Comparison of ENCODE assay signal across 8 cellular contexts in the genomic region with DNA sequence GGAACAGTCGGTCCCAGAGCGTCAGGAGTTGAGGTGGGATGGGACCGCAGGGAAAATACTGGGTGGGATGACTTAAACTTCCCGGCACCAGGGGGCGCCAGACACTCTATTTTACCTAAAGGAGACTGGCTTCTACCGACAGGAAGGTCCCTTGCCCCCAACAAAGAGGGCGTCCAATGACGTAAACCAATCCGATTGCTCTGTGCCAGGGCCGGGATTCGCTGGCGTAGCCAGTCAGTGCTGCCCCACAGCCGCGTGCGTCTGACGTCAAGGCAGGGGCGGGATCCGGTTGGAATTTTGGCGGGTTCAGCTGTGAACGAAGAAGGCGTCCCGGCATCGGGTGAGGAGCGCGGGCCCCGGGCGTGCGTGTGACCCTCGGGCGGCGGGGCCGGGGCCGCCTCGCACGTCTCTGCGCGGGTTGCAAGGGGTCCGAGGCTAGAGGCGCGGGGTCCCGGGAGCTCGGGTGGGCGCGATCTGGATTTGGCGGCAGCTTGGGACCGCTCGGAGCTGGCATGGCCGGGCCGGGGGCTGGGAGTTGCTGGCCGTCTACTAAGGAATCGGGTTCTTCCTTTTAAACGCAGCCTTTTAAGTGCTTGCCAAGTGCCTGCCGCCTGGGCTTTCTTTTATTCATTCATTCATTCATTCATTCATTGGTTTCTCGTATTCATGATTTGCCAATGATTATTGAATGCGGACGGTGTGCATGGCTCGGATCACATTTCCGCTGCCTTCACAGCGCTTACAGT. TPM values are rescaled to one million over a fixed set of nuclear protein-coding genes. Genes with fewer than 3 reads are reported as not detected.
DNase-seq lines count a peak whose midpoint lies in the region; ATAC-seq and TF ChIP-seq lines count a peak whose summit lies in the region.

A gene (plus strand): TSS at position 292 of the 746 bp plus-strand sequence. CDS start 2,645 bp downstream, outside the sequence.

- H3K4me3 ChIP-seq in tibial artery = peak within 1 kb of the TSS; percentile 37 to 48

- peaks cover 4 to 15% (median 8%) of the 10 kb centered on the region in 4 donors for H3K4me1 ChIP-seq in tibial artery

- no peak within 1 kb of the TSS for H3K27ac ChIP-seq in tibial artery

- no peaks in the 10 kb centered on the region for H3K27me3 ChIP-seq in tibial artery

- ATAC-seq in HG02610 (IDR thresholded peaks at IDR 0.05; ENCODE audit: unreplicated experiment) (peak; percentile 99), SK-N-SH treated with all-trans-retinoic acid at 6 μM for 48 hours (peak; percentile 100)

- no peaks in the 10 kb centered on the region for H3K9me3 Mint-ChIP-seq in activated naive CD4-positive, alpha-beta T cell treated with anti-CD3 and anti-CD28 coated beads, Interleukin-2, amount 50 U/mL, for 24 hours
- no peaks in the 10 kb centered on the region for H3K9me3 Mint-ChIP-seq in glutamatergic neuron (ENCODE audit: unreplicated experiment)
- no peaks in the 10 kb centered on the region for H3K9me3 Mint-ChIP-seq in osteocyte (ENCODE audit: unreplicated experiment)

- H3K4me1 Mint-ChIP-seq in activated naive CD4-positive, alpha-beta T cell treated with anti-CD3 and anti-CD28 coated beads, Interleukin-2, amount 50 U/mL, for 24 hours = peaks cover 19% of the 10 kb centered on the region
- H3K4me1 Mint-ChIP-seq in glutamatergic neuron (ENCODE audit: low read depth, unreplicated experiment) (peaks cover 7% of the 10 kb centered on the region), osteocyte (ENCODE audit: unreplicated experiment) (peaks cover 16% of the 10 kb centered on the region)

- peak; percentile 93 for TF ChIP-seq CTCF in glutamatergic neuron (IDR thresholded peaks at IDR 0.05; ENCODE audit: partially characterized antibody, unreplicated experiment)
- TF ChIP-seq CTCF in osteocyte (IDR thresholded peaks at IDR 0.05) = peak; percentile 95
- peak; percentile 70 to 94 for TF ChIP-seq CTCF in tibial artery (IDR thresholded peaks at IDR 0.05)

- H3K36me3 Mint-ChIP-seq in activated naive CD4-positive, alpha-beta T cell treated with anti-CD3 and anti-CD28 coated beads, Interleukin-2, amount 50 U/mL, for 24 hours = no peaks in the 10 kb centered on the region
- H3K36me3 Mint-ChIP-seq in glutamatergic neuron (ENCODE audit: unreplicated experiment) (no peaks in the 10 kb centered on the region), osteocyte (ENCODE audit: unreplicated experiment) (no peaks in the 10 kb centered on the region)

- no peaks in the 10 kb centered on the region for H3K9me3 ChIP-seq in tibial artery

- H3K4me3 Mint-ChIP-seq in activated naive CD4-positive, alpha-beta T cell treated with anti-CD3 and anti-CD28 coated beads, Interleukin-2, amount 50 U/mL, for 24 hours = peak within 1 kb of the TSS; percentile 87
- H3K4me3 Mint-ChIP-seq in glutamatergic neuron (ENCODE audit: unreplicated experiment) = peak within 1 kb of the TSS; percentile 90
- peak within 1 kb of the TSS; percentile 82 for H3K4me3 Mint-ChIP-seq in osteocyte (ENCODE audit: unreplicated experiment)

- TF ChIP-seq POLR2A in GM10847 (IDR thresholded peaks at IDR 0.05; ENCODE audit: extremely low read depth, insufficient read length) = peak; percentile 46

- H3K36me3 ChIP-seq in tibial artery = no peaks in the 10 kb centered on the region

- no peaks in the 10 kb centered on the region for H3K27me3 Mint-ChIP-seq in activated naive CD4-positive, alpha-beta T cell treated with anti-CD3 and anti-CD28 coated beads, Interleukin-2, amount 50 U/mL, for 24 hours
- H3K27me3 Mint-ChIP-seq in glutamatergic neuron (ENCODE audit: unreplicated experiment) (peaks cover 2% of the 10 kb centered on the region), osteocyte (ENCODE audit: unreplicated experiment) (no peaks in the 10 kb centered on the region)

- H3K27ac Mint-ChIP-seq in activated naive CD4-positive, alpha-beta T cell treated with anti-CD3 and anti-CD28 coated beads, Interleukin-2, amount 50 U/mL, for 24 hours = peak within 1 kb of the TSS; percentile 85
- H3K27ac Mint-ChIP-seq in glutamatergic neuron (ENCODE audit: unreplicated experiment) = peak within 1 kb of the TSS; percentile 72
- peak within 1 kb of the TSS; percentile 72 for H3K27ac Mint-ChIP-seq in osteocyte (ENCODE audit: unreplicated experiment)

- intact Hi-C loops in tibial artery (cut with DNase I; ENCODE audit: low total_unique reads) = loop anchor here (5.0 kb wide), 1 partner anchor 141 kb away; a partner anchor contains a TSS

- peak; percentile 97 for DNase-seq in NCI-H1092 (lab: John Stamatoyannopoulos, UW)
- peak; percentile 97 for DNase-seq in glutamatergic neuron
- DNase-seq in osteocyte (ENCODE audit: extremely low spot score, unreplicated experiment) = peak; percentile 99
- DNase-seq in tibial artery = peak; percentile 98 to 99

TF ChIP-seq in SK-N-SH treated with all-trans-retinoic acid at 6 μM for 48 hours, 23 proteins besides CTCF, POLR2A, EP300 and RAD21:
- TF ChIP-seq SNAI2 (CRISPR knock-in tag; IDR thresholded peaks at IDR 0.05) (no peak), CSDC2 (CRISPR knock-in tag; IDR thresholded peaks at IDR 0.05) (no peak), ZNF8 (CRISPR knock-in tag; IDR thresholded peaks at IDR 0.05) (no peak), ZNF70 (CRISPR knock-in tag; IDR thresholded peaks at IDR 0.05) (no peak)
- TF ChIP-seq, protein P1, sequence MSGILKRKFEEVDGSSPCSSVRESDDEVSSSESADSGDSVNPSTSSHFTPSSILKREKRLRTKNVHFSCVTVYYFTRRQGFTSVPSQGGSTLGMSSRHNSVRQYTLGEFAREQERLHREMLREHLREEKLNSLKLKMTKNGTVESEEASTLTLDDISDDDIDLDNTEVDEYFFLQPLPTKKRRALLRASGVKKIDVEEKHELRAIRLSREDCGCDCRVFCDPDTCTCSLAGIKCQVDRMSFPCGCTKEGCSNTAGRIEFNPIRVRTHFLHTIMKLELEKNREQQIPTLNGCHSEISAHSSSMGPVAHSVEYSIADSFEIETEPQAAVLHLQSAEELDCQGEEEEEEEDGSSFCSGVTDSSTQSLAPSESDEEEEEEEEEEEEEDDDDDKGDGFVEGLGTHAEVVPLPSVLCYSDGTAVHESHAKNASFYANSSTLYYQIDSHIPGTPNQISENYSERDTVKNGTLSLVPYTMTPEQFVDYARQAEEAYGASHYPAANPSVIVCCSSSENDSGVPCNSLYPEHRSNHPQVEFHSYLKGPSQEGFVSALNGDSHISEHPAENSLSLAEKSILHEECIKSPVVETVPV (CRISPR knock-in tag; IDR thresholded peaks at IDR 0.05) = no peak
- TF ChIP-seq, protein P2, sequence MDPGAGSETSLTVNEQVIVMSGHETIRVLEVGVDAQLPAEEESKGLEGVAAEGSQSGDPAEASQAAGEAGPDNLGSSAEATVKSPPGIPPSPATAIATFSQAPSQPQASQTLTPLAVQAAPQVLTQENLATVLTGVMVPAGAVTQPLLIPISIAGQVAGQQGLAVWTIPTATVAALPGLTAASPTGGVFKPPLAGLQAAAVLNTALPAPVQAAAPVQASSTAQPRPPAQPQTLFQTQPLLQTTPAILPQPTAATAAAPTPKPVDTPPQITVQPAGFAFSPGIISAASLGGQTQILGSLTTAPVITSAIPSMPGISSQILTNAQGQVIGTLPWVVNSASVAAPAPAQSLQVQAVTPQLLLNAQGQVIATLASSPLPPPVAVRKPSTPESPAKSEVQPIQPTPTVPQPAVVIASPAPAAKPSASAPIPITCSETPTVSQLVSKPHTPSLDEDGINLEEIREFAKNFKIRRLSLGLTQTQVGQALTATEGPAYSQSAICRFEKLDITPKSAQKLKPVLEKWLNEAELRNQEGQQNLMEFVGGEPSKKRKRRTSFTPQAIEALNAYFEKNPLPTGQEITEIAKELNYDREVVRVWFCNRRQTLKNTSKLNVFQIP (CRISPR knock-in tag; IDR thresholded peaks at IDR 0.05; ENCODE audit: borderline replicate concordance, low read depth) = no peak

RNA-seq across cellular contexts. Expression of the gene that starts here (rescaled TPM):
- total RNA-seq in glutamatergic neuron (ENCODE audit: unreplicated experiment) (5.0 TPM), osteocyte (2.5 and 3.7 TPM in 2 replicates)
